8 cellular contexts compared by ENCODE assay signal in the genomic region with DNA sequence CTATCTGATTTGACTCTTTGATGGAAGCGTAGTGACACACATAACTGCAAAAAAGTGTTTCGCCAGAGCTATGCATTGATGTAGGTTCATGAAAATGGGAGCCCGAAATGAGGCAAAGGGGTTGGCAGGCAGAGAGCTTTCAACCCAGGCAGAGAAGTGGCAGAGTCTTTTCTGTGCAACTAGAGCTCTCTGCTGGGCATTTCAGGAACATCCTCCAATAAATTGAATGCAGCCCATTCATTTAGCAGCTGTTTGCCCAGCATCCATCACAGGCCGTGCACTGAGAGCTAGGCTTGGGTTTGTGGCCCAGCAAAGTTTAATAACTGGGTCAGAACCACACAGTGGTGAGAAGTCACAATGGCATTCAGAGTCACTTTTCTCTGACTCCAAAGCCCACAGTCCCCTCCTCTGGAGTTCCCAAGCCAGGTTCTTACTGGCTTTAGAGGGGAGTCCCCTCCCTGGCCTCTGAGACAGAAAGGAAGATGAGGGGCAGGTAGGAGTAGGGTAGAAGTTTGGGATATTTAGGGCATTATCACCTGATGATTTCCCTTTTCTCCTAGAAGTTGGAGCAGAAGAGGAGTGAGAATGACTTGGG. TPM values are rescaled to one million over a fixed set of nuclear protein-coding genes. Genes with fewer than 3 reads are reported as not detected.
DNase-seq lines count a peak whose midpoint lies in the region; ATAC-seq and TF ChIP-seq lines count a peak whose summit lies in the region.
"Had no signal": no experiment of that assay in that cellular context is flagged by ENCODE, and none has a peak within 500 bp of the region (broad histone marks: within the 10 kb centered on the region; RNA-seq: fewer than 3 reads in every experiment).

No MANE protein-coding gene starts in this region.

- no peaks in the 10 kb centered on the region for H3K79me2 ChIP-seq in PC-3 (ENCODE audit: low read length)

- intact Hi-C loops in PC-3 (cut with micrococcal nuclease) = loop anchor here (1.0 to 10.0 kb wide), 2 partner anchors 306 to 413 kb away; a partner anchor contains a TSS

- H4K8ac ChIP-seq in neuronal stem cell (ENCODE audit: low read depth, low read length) = no peak overlapping the region

- no peak overlapping the region for H3K14ac ChIP-seq in neuronal stem cell (ENCODE audit: low read length)

- no peak overlapping the region for H3K4me3 ChIP-seq in PC-3 (ENCODE audit: low read length)
- H3K4me3 ChIP-seq in neuronal stem cell (ENCODE audit: low read length in 2 of 2) = no peak overlapping the region
- H3K4me3 ChIP-seq: skin epidermis had no signal

- no peaks in the 10 kb centered on the region for H3K9me3 ChIP-seq in PC-3 (ENCODE audit: low read length)
- peaks cover 0 to 4% of the 10 kb centered on the region in 2 donors for H3K9me3 ChIP-seq in neuronal stem cell (replicated peaks in 1 of 2; ENCODE audit: control insufficient read depth in 2 of 2, insufficient read depth in 1 of 2, low read depth in 1 of 2, low read length in 2 of 2)

- BruUV-seq in PC-3 (replicated peaks; lab: Mats Ljungman, UMichigan) = no TSS peak

- TF ChIP-seq EP300 in Ishikawa (IDR thresholded peaks at IDR 0.05; ENCODE audit: borderline replicate concordance) = no peak

- H3K79me1 ChIP-seq in neuronal stem cell (ENCODE audit: low read depth, low read length) = no peaks in the 10 kb centered on the region

- CTCF ChIA-PET in PC-3 (lab: Charles Lee) = interaction anchor here (0.5 to 1.2 kb wide), 11 partner anchors 18 to 468 kb away, joined by 3 to 11 read pairs (median 3); no protein-coding TSS in a partner anchor

- H4K20me1 ChIP-seq in PC-3 (ENCODE audit: low read length) = no peaks in the 10 kb centered on the region

- H2BK5ac ChIP-seq in neuronal stem cell (ENCODE audit: low read length) = no peak overlapping the region

- H2AFZ ChIP-seq in PC-3 (ENCODE audit: low read length) (no peak overlapping the region), neuronal stem cell (ENCODE audit: low read length) (no peak overlapping the region)

- no peak overlapping the region for H2BK120ac ChIP-seq in neuronal stem cell (ENCODE audit: low read depth, low read length)

- H3K27me3 ChIP-seq in PC-3 (ENCODE audit: low read length) (peaks cover 48% of the 10 kb centered on the region), neuronal stem cell (ENCODE audit: control insufficient read depth in 3 of 3, insufficient read depth in 3 of 3, low read depth in 1 of 3, low read length in 3 of 3) (no peaks in the 10 kb centered on the region)

- no peak overlapping the region for H3K23ac ChIP-seq in neuronal stem cell (ENCODE audit: low read depth, low read length, poor library complexity)

- H4K91ac ChIP-seq in neuronal stem cell (ENCODE audit: low read depth, low read length, poor library complexity) = no peak overlapping the region

- WGBS in neuronal stem cell (ENCODE audit: extremely low coverage in 2 of 2, insufficient read length in 2 of 2, insufficient replicate concordance in 1 of 2), 2 donors = no CpG with 5 or more reads among the region's 4 CpGs

- H3K36me3 ChIP-seq in PC-3 (ENCODE audit: low read depth, low read length) (no peaks in the 10 kb centered on the region), neuronal stem cell (replicated peaks in 1 of 2; ENCODE audit: control insufficient read depth in 2 of 2, insufficient read depth in 2 of 2, low read length in 2 of 2) (no peaks in the 10 kb centered on the region)

- H3K4me2 ChIP-seq in PC-3 (ENCODE audit: low read length) (no peak overlapping the region), neuronal stem cell (ENCODE audit: insufficient read depth, low read length, poor library complexity, severe bottlenecking) (no peak overlapping the region)

- H3K4ac ChIP-seq in neuronal stem cell (ENCODE audit: low read length) = no peak overlapping the region

- H3K9ac ChIP-seq in PC-3 (ENCODE audit: low read length) (no peak overlapping the region), neuronal stem cell (ENCODE audit: low read depth, low read length, poor library complexity) (no peak overlapping the region)

- POLR2A ChIA-PET in PC-3 (lab: Charles Lee; ENCODE audit: unreplicated experiment) = interaction anchor here (0.7 to 1.0 kb wide), 2 partner anchors 65 to 74 kb away, joined by 3 to 6 read pairs; no protein-coding TSS in a partner anchor

- no peaks in the 10 kb centered on the region for H3F3A ChIP-seq in PC-3 (ENCODE audit: low read length, unreplicated experiment)

- no peak overlapping the region for H2BK15ac ChIP-seq in neuronal stem cell (ENCODE audit: low read length)

- DNase-seq in EL = peak; percentile 37
- DNase-seq in PC-3 = peak; percentile 73
- DNase-seq in effector CD4-positive, alpha-beta T cell = peak; percentile 6
- peak; percentile 15 for DNase-seq in neuronal stem cell (ENCODE audit: low spot score)

- TF ChIP-seq CTCF in PC-3 (conservative IDR thresholded peaks at IDR 0.05; ENCODE audit: low read depth, low read length) = peak; percentile 80

- no peaks in the 10 kb centered on the region for H3K9me2 ChIP-seq in PC-3 (replicated peaks; ENCODE audit: low read length)

- no peak overlapping the region for H2BK12ac ChIP-seq in neuronal stem cell (ENCODE audit: low read length)

- peak; percentile 92 for ATAC-seq in PC-3
- ATAC-seq in GM19351 (IDR thresholded peaks at IDR 0.05; ENCODE audit: unreplicated experiment) = no peak
- ATAC-seq in GM21528 (IDR thresholded peaks at IDR 0.05; ENCODE audit: low FRiP score, unreplicated experiment) = no peak

- H3K27ac ChIP-seq in PC-3 (ENCODE audit: low read length) (no peak overlapping the region), neuronal stem cell (replicated peaks; ENCODE audit: low read length) (no peak overlapping the region)
- H3K27ac ChIP-seq: skin epidermis had no signal

- H2AK5ac ChIP-seq in neuronal stem cell (ENCODE audit: low read depth, low read length) = no peak overlapping the region

- H3K4me1 ChIP-seq in PC-3 (ENCODE audit: insufficient read depth, low read length) = peaks cover 6% of the 10 kb centered on the region; the same call in 1 of the 2 replicates
- H3K4me1 ChIP-seq in neuronal stem cell (ENCODE audit: control insufficient read depth in 2 of 2, insufficient read depth in 1 of 2, low read depth in 1 of 2, low read length in 2 of 2) = no peaks in the 10 kb centered on the region

- TF ChIP-seq RAD21 in Ishikawa (IDR thresholded peaks at IDR 0.05; ENCODE audit: low read depth) = peak; percentile 44; the same call in 1 of the 2 replicates

- H3K18ac ChIP-seq in neuronal stem cell (ENCODE audit: low read length) = no peak overlapping the region

TF ChIP-seq in Ishikawa, 13 proteins besides CTCF, POLR2A, EP300 and RAD21:
- TF ChIP-seq CREB1 (IDR thresholded peaks at IDR 0.05; ENCODE audit: low read depth) (no peak), YY1 (IDR thresholded peaks at IDR 0.05; ENCODE audit: low read depth) (no peak), NFIC (IDR thresholded peaks at IDR 0.05) (no peak), TCF12 (IDR thresholded peaks at IDR 0.05; ENCODE audit: low read depth) (no peak), EGR1 (IDR thresholded peaks at IDR 0.05) (no peak), TAF1 (IDR thresholded peaks at IDR 0.05; ENCODE audit: low read depth) (no peak), FOXM1 (IDR thresholded peaks at IDR 0.05; ENCODE audit: borderline replicate concordance, low read depth) (no peak), CEBPB (IDR thresholded peaks at IDR 0.05) (no peak), TEAD4 (IDR thresholded peaks at IDR 0.05) (no peak), ZBTB7A (IDR thresholded peaks at IDR 0.05; ENCODE audit: low read depth) (no peak)
- TF ChIP-seq, protein P1, sequence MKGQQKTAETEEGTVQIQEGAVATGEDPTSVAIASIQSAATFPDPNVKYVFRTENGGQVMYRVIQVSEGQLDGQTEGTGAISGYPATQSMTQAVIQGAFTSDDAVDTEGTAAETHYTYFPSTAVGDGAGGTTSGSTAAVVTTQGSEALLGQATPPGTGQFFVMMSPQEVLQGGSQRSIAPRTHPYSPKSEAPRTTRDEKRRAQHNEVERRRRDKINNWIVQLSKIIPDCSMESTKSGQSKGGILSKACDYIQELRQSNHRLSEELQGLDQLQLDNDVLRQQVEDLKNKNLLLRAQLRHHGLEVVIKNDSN (IDR thresholded peaks at IDR 0.05) = no peak
- TF ChIP-seq, protein P2, sequence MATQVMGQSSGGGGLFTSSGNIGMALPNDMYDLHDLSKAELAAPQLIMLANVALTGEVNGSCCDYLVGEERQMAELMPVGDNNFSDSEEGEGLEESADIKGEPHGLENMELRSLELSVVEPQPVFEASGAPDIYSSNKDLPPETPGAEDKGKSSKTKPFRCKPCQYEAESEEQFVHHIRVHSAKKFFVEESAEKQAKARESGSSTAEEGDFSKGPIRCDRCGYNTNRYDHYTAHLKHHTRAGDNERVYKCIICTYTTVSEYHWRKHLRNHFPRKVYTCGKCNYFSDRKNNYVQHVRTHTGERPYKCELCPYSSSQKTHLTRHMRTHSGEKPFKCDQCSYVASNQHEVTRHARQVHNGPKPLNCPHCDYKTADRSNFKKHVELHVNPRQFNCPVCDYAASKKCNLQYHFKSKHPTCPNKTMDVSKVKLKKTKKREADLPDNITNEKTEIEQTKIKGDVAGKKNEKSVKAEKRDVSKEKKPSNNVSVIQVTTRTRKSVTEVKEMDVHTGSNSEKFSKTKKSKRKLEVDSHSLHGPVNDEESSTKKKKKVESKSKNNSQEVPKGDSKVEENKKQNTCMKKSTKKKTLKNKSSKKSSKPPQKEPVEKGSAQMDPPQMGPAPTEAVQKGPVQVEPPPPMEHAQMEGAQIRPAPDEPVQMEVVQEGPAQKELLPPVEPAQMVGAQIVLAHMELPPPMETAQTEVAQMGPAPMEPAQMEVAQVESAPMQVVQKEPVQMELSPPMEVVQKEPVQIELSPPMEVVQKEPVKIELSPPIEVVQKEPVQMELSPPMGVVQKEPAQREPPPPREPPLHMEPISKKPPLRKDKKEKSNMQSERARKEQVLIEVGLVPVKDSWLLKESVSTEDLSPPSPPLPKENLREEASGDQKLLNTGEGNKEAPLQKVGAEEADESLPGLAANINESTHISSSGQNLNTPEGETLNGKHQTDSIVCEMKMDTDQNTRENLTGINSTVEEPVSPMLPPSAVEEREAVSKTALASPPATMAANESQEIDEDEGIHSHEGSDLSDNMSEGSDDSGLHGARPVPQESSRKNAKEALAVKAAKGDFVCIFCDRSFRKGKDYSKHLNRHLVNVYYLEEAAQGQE (IDR thresholded peaks at IDR 0.05; ENCODE audit: low read depth) = no peak
- TF ChIP-seq, protein P3, sequence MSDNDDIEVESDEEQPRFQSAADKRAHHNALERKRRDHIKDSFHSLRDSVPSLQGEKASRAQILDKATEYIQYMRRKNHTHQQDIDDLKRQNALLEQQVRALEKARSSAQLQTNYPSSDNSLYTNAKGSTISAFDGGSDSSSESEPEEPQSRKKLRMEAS (IDR thresholded peaks at IDR 0.05) = no peak

RNA-seq across cellular contexts. Expression of a gene that starts 31.8 kb away (rescaled TPM):
- total RNA-seq in PC-3 (2014; rRNA removed) = 29.0 and 32.3 TPM in 2 replicates
- 34.2 TPM for polyA plus RNA-seq in neuronal stem cell (2013, experiment 1 of 2)
- 32.1 TPM for polyA plus RNA-seq in neuronal stem cell (2013, experiment 2 of 2)

Comparison
In these comparisons a context has a peak if more than half of its experiments do, and no peak if none do; other contexts are left out.
1. DNase-seq: peak in every context shown above with its lines; median percentile 73 in PC-3; 37 in EL; 15 in neuronal stem cell; 6 in effector CD4-positive, alpha-beta T cell.